34 cellular contexts compared by ENCODE assay signal in the genomic region with DNA sequence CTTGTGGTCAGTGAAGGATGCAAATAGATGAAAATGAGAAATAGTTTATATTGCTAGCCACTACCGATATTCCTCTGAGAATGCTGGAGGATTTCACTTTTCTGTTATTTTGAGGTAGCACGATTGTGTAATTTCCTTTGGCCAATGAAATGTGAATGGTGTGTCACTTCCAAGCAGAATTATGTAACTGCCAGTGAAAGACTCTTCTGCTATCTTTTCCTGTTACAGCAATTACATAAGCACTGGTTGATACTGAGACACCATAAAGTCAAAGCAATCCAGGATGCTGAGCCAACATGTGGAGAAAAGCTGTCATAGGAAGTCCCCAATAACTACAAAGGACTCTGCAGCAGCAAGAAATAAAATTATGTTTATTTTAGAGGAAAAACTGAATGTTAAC. TPM values are rescaled to one million over a fixed set of nuclear protein-coding genes. Genes with fewer than 3 reads are reported as not detected.
"Had no signal": no experiment of that assay in that cellular context is flagged by ENCODE, and none has a peak within 500 bp of the region (broad histone marks: within the 10 kb centered on the region; RNA-seq: fewer than 3 reads in every experiment).

No MANE protein-coding gene starts in this region.

- H3K4me3 ChIP-seq: body of pancreas, coronary artery, dorsolateral prefrontal cortex, gastrocnemius medialis, left lung, lower lobe of right lung, pancreas, prostate gland, skin epidermis, thoracic aorta, uterus had no signal

- DNase-seq: activated CD4-positive, alpha-beta T cell treated with anti-CD3 and anti-CD28 coated beads for 4 hours; activated CD4-positive, alpha-beta T cell treated with anti-CD3 and anti-CD28 coated beads, Interleukin-2, amount 50 U/mL, for 4 hours; activated CD4-positive, CD25-positive, alpha-beta regulatory T cell; activated naive CD4-positive, alpha-beta T cell; activated T-cell treated with anti-CD3 and anti-CD28 coated beads for 4 hours; activated T-cell treated with anti-CD3 and anti-CD28 coated beads, Interleukin-2, amount 50 U/mL, for 72 hours; anterior cingulate cortex; body of pancreas; dorsolateral prefrontal cortex; effector memory CD4-positive, alpha-beta T cell; gastrocnemius medialis; glutamatergic neuron; left lung; lower lobe of right lung; mesenchymal stem cell; naive thymus-derived CD8-positive, alpha-beta T cell; nucleus accumbens; pancreas; retina; stimulated activated CD4-positive, alpha-beta T cell treated with anti-CD3 and anti-CD28 coated beads, Interleukin-12 subunit alpha, Interleukin-12 subunit beta, amount 100 ng/mL, for 4 hours; stimulated activated CD4-positive, alpha-beta T cell treated with anti-CD3 and anti-CD28 coated beads, Interleukin-4, amount 100 ng/mL, for 1 hour; trophoblast cell; uterus had no signal

- ATAC-seq: activated T-cell treated with anti-CD3 and anti-CD28 coated beads, Interleukin-2, amount 50 U/mL, for 72 hours; body of pancreas; gastrocnemius medialis; left lung; lower lobe of right lung; naive thymus-derived CD8-positive, alpha-beta T cell; pancreas; sciatic nerve had no signal

- H3K9me3 ChIP-seq: prostate gland had no signal

- H3K4me1 Mint-ChIP-seq: naive thymus-derived CD8-positive, alpha-beta T cell; neural crest cell had no signal

- H3K27ac ChIP-seq: body of pancreas, coronary artery, dorsolateral prefrontal cortex, gastrocnemius medialis, left lung, lower lobe of right lung, pancreas, prostate gland, skin epidermis, thoracic aorta, uterus had no signal

- H3K4me3 Mint-ChIP-seq: activated naive CD8-positive, alpha-beta T cell; activated T-cell treated with anti-CD3 and anti-CD28 coated beads, Interleukin-2, amount 50 U/mL, for 72 hours; naive thymus-derived CD8-positive, alpha-beta T cell; neural crest cell; stimulated activated naive CD8-positive, alpha-beta T cell treated with anti-CD3 and anti-CD28 coated beads, Interleukin-15, Interleukin-2, amounts not matched to agents 100 ng/mL and 50 ng/mL, for 24 hours had no signal

- H3K27me3 ChIP-seq: uterus had no signal

- H3K27ac Mint-ChIP-seq: activated naive CD8-positive, alpha-beta T cell; activated T-cell treated with anti-CD3 and anti-CD28 coated beads, Interleukin-2, amount 50 U/mL, for 72 hours; naive thymus-derived CD8-positive, alpha-beta T cell; stimulated activated naive CD8-positive, alpha-beta T cell treated with anti-CD3 and anti-CD28 coated beads, Interleukin-15, Interleukin-2, amounts not matched to agents 100 ng/mL and 50 ng/mL, for 24 hours had no signal

RNA-seq across cellular contexts. Expression of a gene that starts 3.5 kb away (rescaled TPM):
- total RNA-seq: activated T-cell treated with anti-CD3 and anti-CD28 coated beads, Interleukin-2, amount 50 U/mL, for 72 hours; cardiac septum; epithelial cell of proximal tubule; lower lobe of right lung; naive thymus-derived CD8-positive, alpha-beta T cell had no signal

RNA-seq across cellular contexts. Expression of a gene that starts 5.2 kb away (rescaled TPM):
- total RNA-seq: activated T-cell treated with anti-CD3 and anti-CD28 coated beads, Interleukin-2, amount 50 U/mL, for 72 hours; body of pancreas; epithelial cell of proximal tubule; gastrocnemius medialis; left lung; lower lobe of right lung; naive thymus-derived CD8-positive, alpha-beta T cell; neural crest cell; sciatic nerve; subcutaneous adipose tissue; thoracic aorta had no signal

RNA-seq across cellular contexts. Expression of a gene that starts 9.7 kb away (rescaled TPM):
- total RNA-seq: activated T-cell treated with anti-CD3 and anti-CD28 coated beads, Interleukin-2, amount 50 U/mL, for 72 hours; naive thymus-derived CD8-positive, alpha-beta T cell had no signal

RNA-seq across cellular contexts. Expression of a gene that starts 15.8 kb away (rescaled TPM):
- total RNA-seq: activated T-cell treated with anti-CD3 and anti-CD28 coated beads, Interleukin-2, amount 50 U/mL, for 72 hours; naive thymus-derived CD8-positive, alpha-beta T cell had no signal

RNA-seq across cellular contexts. Expression of a gene that starts 30.3 kb away (rescaled TPM):
- total RNA-seq: activated T-cell treated with anti-CD3 and anti-CD28 coated beads, Interleukin-2, amount 50 U/mL, for 72 hours; epithelial cell of proximal tubule; gastrocnemius medialis; naive thymus-derived CD8-positive, alpha-beta T cell had no signal
